Comparison of ENCODE assay signal across 7 cellular contexts in genomic region chr3:127735767-127736693, GRCh38.
A peak's percentile ranks its signal among the peaks of the same experiment; 100 is the strongest.
DNase-seq lines count a peak whose midpoint lies in the region; ATAC-seq lines count a peak whose summit lies in the region.

No MANE protein-coding gene starts in this region.

- no peaks in the 10 kb centered on the region for H3K36me3 ChIP-seq in rectal smooth muscle tissue (ENCODE audit: control insufficient read depth, insufficient read depth, low read length)

- H3K4me1 ChIP-seq in rectal smooth muscle tissue (ENCODE audit: control insufficient read depth, insufficient read depth, low read length), result peaks cover 9% of the 10 kb centered on the region

- H3K27me3 ChIP-seq in rectal smooth muscle tissue (ENCODE audit: control insufficient read depth, insufficient read depth, low read length), result no peaks in the 10 kb centered on the region

- peaks cover 7% of the 10 kb centered on the region for H3K4me1 Mint-ChIP-seq in activated T-helper 1 cell treated with anti-CD3 and anti-CD28 coated beads, Interleukin-12 subunit alpha, Interleukin-12 subunit beta, Interleukin-2, Interleukin-4 antibody, amounts not matched to agents 30 ng/mL and 10 ng/mL and 1 ng/mL, durations not matched to agents 14 hours and 24 hours and 36 hours (ENCODE audit: low read depth)

- no peak overlapping the region for H3K9ac ChIP-seq in rectal smooth muscle tissue (ENCODE audit: low read length)

- no peaks in the 10 kb centered on the region for H3K36me3 Mint-ChIP-seq in activated T-helper 1 cell treated with anti-CD3 and anti-CD28 coated beads, Interleukin-12 subunit alpha, Interleukin-12 subunit beta, Interleukin-2, Interleukin-4 antibody, amounts not matched to agents 30 ng/mL and 10 ng/mL and 1 ng/mL, durations not matched to agents 14 hours and 24 hours and 36 hours (ENCODE audit: low read depth)

- no peaks in the 10 kb centered on the region for H3K9me3 Mint-ChIP-seq in activated T-helper 1 cell treated with anti-CD3 and anti-CD28 coated beads, Interleukin-12 subunit alpha, Interleukin-12 subunit beta, Interleukin-2, Interleukin-4 antibody, amounts not matched to agents 30 ng/mL and 10 ng/mL and 1 ng/mL, durations not matched to agents 14 hours and 24 hours and 36 hours

- H3K27me3 Mint-ChIP-seq in activated T-helper 1 cell treated with anti-CD3 and anti-CD28 coated beads, Interleukin-12 subunit alpha, Interleukin-12 subunit beta, Interleukin-2, Interleukin-4 antibody, amounts not matched to agents 30 ng/mL and 10 ng/mL and 1 ng/mL, durations not matched to agents 14 hours and 24 hours and 36 hours (ENCODE audit: insufficient read depth), result peaks cover 14% of the 10 kb centered on the region

- H3K27ac ChIP-seq in rectal smooth muscle tissue (ENCODE audit: low read depth, low read length), result peak overlapping the region; percentile 2

- ATAC-seq in GM18870 (IDR thresholded peaks at IDR 0.05; ENCODE audit: unreplicated experiment) (peak; percentile 62), HG02759 (IDR thresholded peaks at IDR 0.05; ENCODE audit: unreplicated experiment) (peak; percentile 86)

- no peak overlapping the region for H3K27ac Mint-ChIP-seq in activated T-helper 1 cell treated with anti-CD3 and anti-CD28 coated beads, Interleukin-12 subunit alpha, Interleukin-12 subunit beta, Interleukin-2, Interleukin-4 antibody, amounts not matched to agents 30 ng/mL and 10 ng/mL and 1 ng/mL, durations not matched to agents 14 hours and 24 hours and 36 hours

- intact Hi-C loops in activated T-helper 1 cell treated with anti-CD3 and anti-CD28 coated beads, Interleukin-12 subunit alpha, Interleukin-12 subunit beta, Interleukin-2, Interleukin-4 antibody, amounts not matched to agents 30 ng/mL and 10 ng/mL and 1 ng/mL, durations not matched to agents 14 hours and 24 hours and 36 hours (cut with micrococcal nuclease), result no loop called here

- no peak overlapping the region for H3K4me3 ChIP-seq in rectal smooth muscle tissue (ENCODE audit: low read length)

- peak; percentile 83 for DNase-seq in NOMO-1 treated with dmso at 0.1 percent for 144 hours (lab: John Stamatoyannopoulos, UW; ENCODE audit: unreplicated experiment)
- DNase-seq in fibroblast of gingiva (ENCODE audit: low read depth), result peak; percentile 58
- DNase-seq in NCI-H748 (lab: John Stamatoyannopoulos, UW; ENCODE audit: unreplicated experiment), result no peak
- DNase-seq in activated T-helper 1 cell treated with anti-CD3 and anti-CD28 coated beads, Interleukin-12 subunit alpha, Interleukin-12 subunit beta, Interleukin-2, Interleukin-4 antibody, amounts not matched to agents 30 ng/mL and 10 ng/mL and 1 ng/mL, durations not matched to agents 14 hours and 24 hours and 36 hours (ENCODE audit: low spot score), result no peak

- no peak overlapping the region for H3K4me3 Mint-ChIP-seq in activated T-helper 1 cell treated with anti-CD3 and anti-CD28 coated beads, Interleukin-12 subunit alpha, Interleukin-12 subunit beta, Interleukin-2, Interleukin-4 antibody, amounts not matched to agents 30 ng/mL and 10 ng/mL and 1 ng/mL, durations not matched to agents 14 hours and 24 hours and 36 hours

Comparison
In these comparisons a context has a peak if more than half of its experiments do, and no peak if none do; other contexts are left out.
1. DNase-seq: peak in NOMO-1 treated with dmso at 0.1 percent for 144 hours (single experiment) and fibroblast of gingiva (single experiment); none in NCI-H748 (single experiment) and activated T-helper 1 cell treated with anti-CD3 and anti-CD28 coated beads, Interleukin-12 subunit alpha, Interleukin-12 subunit beta, Interleukin-2, Interleukin-4 antibody, amounts not matched to agents 30 ng/mL and 10 ng/mL and 1 ng/mL, durations not matched to agents 14 hours and 24 hours and 36 hours (single experiment).